1 cellular context compared by ENCODE assay signal in the genomic region with DNA sequence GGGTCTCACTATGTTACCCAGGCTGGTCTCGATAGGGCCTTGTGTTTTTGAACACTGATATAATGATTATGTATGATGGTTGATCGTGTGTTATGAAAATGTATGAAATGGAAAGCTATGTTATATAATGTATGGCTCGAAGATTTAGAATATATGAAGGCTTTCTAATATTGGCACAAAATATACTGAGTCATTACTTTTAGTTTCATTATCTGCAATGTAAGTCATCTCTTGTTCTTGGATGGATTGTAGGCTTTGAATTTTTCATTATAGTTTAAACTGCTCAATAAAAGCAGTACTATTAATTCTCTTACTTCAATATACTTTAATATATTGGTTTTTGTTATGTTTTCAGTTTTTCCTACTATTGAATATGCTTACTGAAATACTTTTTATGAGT.
TF ChIP-seq lines count a peak whose summit lies in the region.

No MANE protein-coding gene starts in this region.

TF ChIP-seq in GM23338, 12 proteins besides CTCF, POLR2A, EP300 and RAD21 (continued from another document):
- TF ChIP-seq, protein P1, sequence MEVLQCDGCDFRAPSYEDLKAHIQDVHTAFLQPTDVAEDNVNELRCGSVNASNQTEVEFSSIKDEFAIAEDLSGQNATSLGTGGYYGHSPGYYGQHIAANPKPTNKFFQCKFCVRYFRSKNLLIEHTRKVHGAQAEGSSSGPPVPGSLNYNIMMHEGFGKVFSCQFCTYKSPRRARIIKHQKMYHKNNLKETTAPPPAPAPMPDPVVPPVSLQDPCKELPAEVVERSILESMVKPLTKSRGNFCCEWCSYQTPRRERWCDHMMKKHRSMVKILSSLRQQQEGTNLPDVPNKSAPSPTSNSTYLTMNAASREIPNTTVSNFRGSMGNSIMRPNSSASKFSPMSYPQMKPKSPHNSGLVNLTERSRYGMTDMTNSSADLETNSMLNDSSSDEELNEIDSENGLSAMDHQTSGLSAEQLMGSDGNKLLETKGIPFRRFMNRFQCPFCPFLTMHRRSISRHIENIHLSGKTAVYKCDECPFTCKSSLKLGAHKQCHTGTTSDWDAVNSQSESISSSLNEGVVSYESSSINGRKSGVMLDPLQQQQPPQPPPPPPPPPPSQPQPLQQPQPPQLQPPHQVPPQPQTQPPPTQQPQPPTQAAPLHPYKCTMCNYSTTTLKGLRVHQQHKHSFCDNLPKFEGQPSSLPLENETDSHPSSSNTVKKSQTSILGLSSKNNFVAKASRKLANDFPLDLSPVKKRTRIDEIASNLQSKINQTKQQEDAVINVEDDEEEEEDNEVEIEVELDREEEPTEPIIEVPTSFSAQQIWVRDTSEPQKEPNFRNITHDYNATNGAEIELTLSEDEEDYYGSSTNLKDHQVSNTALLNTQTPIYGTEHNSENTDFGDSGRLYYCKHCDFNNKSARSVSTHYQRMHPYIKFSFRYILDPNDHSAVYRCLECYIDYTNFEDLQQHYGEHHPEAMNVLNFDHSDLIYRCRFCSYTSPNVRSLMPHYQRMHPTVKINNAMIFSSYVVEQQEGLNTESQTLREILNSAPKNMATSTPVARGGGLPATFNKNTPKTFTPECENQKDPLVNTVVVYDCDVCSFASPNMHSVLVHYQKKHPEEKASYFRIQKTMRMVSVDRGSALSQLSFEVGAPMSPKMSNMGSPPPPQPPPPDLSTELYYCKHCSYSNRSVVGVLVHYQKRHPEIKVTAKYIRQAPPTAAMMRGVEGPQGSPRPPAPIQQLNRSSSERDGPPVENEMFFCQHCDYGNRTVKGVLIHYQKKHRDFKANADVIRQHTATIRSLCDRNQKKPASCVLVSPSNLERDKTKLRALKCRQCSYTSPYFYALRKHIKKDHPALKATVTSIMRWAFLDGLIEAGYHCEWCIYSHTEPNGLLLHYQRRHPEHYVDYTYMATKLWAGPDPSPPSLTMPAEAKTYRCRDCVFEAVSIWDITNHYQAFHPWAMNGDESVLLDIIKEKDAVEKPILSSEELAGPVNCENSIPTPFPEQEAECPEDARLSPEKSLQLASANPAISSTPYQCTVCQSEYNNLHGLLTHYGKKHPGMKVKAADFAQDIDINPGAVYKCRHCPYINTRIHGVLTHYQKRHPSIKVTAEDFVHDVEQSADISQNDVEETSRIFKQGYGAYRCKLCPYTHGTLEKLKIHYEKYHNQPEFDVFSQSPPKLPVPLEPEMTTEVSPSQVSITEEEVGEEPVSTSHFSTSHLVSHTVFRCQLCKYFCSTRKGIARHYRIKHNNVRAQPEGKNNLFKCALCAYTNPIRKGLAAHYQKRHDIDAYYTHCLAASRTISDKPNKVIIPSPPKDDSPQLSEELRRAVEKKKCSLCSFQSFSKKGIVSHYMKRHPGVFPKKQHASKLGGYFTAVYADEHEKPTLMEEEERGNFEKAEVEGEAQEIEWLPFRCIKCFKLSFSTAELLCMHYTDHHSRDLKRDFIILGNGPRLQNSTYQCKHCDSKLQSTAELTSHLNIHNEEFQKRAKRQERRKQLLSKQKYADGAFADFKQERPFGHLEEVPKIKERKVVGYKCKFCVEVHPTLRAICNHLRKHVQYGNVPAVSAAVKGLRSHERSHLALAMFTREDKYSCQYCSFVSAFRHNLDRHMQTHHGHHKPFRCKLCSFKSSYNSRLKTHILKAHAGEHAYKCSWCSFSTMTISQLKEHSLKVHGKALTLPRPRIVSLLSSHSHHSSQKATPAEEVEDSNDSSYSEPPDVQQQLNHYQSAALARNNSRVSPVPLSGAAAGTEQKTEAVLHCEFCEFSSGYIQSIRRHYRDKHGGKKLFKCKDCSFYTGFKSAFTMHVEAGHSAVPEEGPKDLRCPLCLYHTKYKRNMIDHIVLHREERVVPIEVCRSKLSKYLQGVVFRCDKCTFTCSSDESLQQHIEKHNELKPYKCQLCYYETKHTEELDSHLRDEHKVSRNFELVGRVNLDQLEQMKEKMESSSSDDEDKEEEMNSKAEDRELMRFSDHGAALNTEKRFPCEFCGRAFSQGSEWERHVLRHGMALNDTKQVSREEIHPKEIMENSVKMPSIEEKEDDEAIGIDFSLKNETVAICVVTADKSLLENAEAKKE (CRISPR knock-in tag; IDR thresholded peaks at IDR 0.05), result no peak
- TF ChIP-seq STAT1 (IDR thresholded peaks at IDR 0.05; ENCODE audit: unreplicated experiment) (no peak), POLR2AphosphoS5 (IDR thresholded peaks at IDR 0.05; ENCODE audit: low read depth) (no peak), EZH2 (IDR thresholded peaks at IDR 0.05; ENCODE audit: low read depth, unreplicated experiment) (no peak), CREB1 (CRISPR knock-in tag; IDR thresholded peaks at IDR 0.05; ENCODE audit: low read depth) (no peak), JUNB (IDR thresholded peaks at IDR 0.05; ENCODE audit: unreplicated experiment) (no peak)
- TF ChIP-seq, protein P2, sequence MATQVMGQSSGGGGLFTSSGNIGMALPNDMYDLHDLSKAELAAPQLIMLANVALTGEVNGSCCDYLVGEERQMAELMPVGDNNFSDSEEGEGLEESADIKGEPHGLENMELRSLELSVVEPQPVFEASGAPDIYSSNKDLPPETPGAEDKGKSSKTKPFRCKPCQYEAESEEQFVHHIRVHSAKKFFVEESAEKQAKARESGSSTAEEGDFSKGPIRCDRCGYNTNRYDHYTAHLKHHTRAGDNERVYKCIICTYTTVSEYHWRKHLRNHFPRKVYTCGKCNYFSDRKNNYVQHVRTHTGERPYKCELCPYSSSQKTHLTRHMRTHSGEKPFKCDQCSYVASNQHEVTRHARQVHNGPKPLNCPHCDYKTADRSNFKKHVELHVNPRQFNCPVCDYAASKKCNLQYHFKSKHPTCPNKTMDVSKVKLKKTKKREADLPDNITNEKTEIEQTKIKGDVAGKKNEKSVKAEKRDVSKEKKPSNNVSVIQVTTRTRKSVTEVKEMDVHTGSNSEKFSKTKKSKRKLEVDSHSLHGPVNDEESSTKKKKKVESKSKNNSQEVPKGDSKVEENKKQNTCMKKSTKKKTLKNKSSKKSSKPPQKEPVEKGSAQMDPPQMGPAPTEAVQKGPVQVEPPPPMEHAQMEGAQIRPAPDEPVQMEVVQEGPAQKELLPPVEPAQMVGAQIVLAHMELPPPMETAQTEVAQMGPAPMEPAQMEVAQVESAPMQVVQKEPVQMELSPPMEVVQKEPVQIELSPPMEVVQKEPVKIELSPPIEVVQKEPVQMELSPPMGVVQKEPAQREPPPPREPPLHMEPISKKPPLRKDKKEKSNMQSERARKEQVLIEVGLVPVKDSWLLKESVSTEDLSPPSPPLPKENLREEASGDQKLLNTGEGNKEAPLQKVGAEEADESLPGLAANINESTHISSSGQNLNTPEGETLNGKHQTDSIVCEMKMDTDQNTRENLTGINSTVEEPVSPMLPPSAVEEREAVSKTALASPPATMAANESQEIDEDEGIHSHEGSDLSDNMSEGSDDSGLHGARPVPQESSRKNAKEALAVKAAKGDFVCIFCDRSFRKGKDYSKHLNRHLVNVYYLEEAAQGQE (IDR thresholded peaks at IDR 0.05; ENCODE audit: unreplicated experiment), result no peak
